ENCODE assay signal across 8 cellular contexts in genomic region chr1:34983700-34984355, GRCh38. TPM values are rescaled to one million over a fixed set of nuclear protein-coding genes. Genes with fewer than 3 reads are reported as not detected.
DNase-seq lines count a peak whose midpoint lies in the region; FAIRE-seq and TF ChIP-seq lines count a peak whose summit lies in the region.

No MANE protein-coding gene starts in this region.

- no peaks in the 10 kb centered on the region for H3K9me2 ChIP-seq in GM23248 (ENCODE audit: insufficient read depth)

- H3K27ac ChIP-seq in GM23248 (peak overlapping the region; percentile 83), skin epidermis (peak overlapping the region in 19 of 21 experiments; percentile 86 to 99 (median 93))

- in situ Hi-C loops in GM23248 (cut with MboI) = no loop called here

- peak overlapping the region; percentile 95 for H3K4me2 ChIP-seq in GM23248 (ENCODE audit: unreplicated experiment)

- DNase-seq in GM23248 (peak; percentile 11), SW480 (ENCODE audit: low spot score) (peak; percentile 8), foreskin fibroblast (no peak), RCC 7860 (ENCODE audit: low spot score) (no peak), NCI-H2029 treated with DMSO at 0.1 percent for 48 hours (lab: John Stamatoyannopoulos, UW) (no peak), activated gamma-delta T cell (lab: John Stamatoyannopoulos, UW) (no peak), middle frontal gyrus (ENCODE audit: extremely low spot score, low spot score) (no peak)

- FAIRE-seq in RCC 7860 (lab: Jason Lieb, UNC) = no peak

- H4K20me1 ChIP-seq in GM23248 (ENCODE audit: insufficient read depth) = no peaks in the 10 kb centered on the region

- H2AFZ ChIP-seq in GM23248 = peak overlapping the region; percentile 88; the same call in 1 of the 2 replicates

- no peaks in the 10 kb centered on the region for H3K27me3 ChIP-seq in GM23248 (replicated peaks; ENCODE audit: insufficient read depth)

- WGBS in GM23248 (ENCODE audit: low coverage in 1 of 2, low lambda C conversion rate in 2 of 2, missing lambda C conversion rate in 2 of 2), 2 experiments = 59 to 73% methylated on average over 4 of the region's 4 CpGs

- 0 out of 2 replicates have a peak, but pooled peaks cover 7% of the 10 kb centered on the region for H3K36me3 ChIP-seq in GM23248 (ENCODE audit: low read depth)

- peak overlapping the region; percentile 87 for H3K9ac ChIP-seq in GM23248

- H3K79me2 ChIP-seq in GM23248 (ENCODE audit: insufficient read depth) = peaks cover 62% of the 10 kb centered on the region

- H3K4me3 ChIP-seq in GM23248 (peak overlapping the region; percentile 84), foreskin fibroblast (ENCODE audit: low read depth in 1 of 2, low read length in 2 of 2) (peak overlapping the region; percentile 78 to 79), skin epidermis (peak overlapping the region; percentile 50 to 80 (median 68))

- H3F3A ChIP-seq in GM23248 (ENCODE audit: insufficient read depth) = peaks cover 23% of the 10 kb centered on the region

- H3K4me1 ChIP-seq in GM23248 (ENCODE audit: insufficient read depth) = peaks cover 29% of the 10 kb centered on the region

- TF ChIP-seq CTCF in foreskin fibroblast (IDR thresholded peaks at IDR 0.05; ENCODE audit: low read depth, low read length) = no peak

- H3K9me3 ChIP-seq in GM23248 (ENCODE audit: low read depth) = no peaks in the 10 kb centered on the region

RNA-seq across cellular contexts. Expression of gene TMEM35B, which starts 1.3 kb away (rescaled TPM):
- total RNA-seq in GM23248 (2014; rRNA removed; shearing (Covaris generic)) = 49.9 and 61.3 TPM in 2 replicates
- 104 and 114 TPM in 2 replicates for polyA plus RNA-seq in GM23248 (2016; fragmentation: Nextera tagmentation; extraction: Ambion mirVana)

RNA-seq across cellular contexts. Expression of gene ZMYM6, which starts 47.9 kb away (rescaled TPM):
- 9.4 and 18.2 TPM in 2 replicates for total RNA-seq in GM23248 (2014; rRNA removed; shearing (Covaris generic))
- polyA plus RNA-seq in GM23248 (2016; fragmentation: Nextera tagmentation; extraction: Ambion mirVana) = 12.3 and 14.5 TPM in 2 replicates

RNA-seq across cellular contexts. Expression of gene DLGAP3, which starts 54.4 kb away (rescaled TPM):
- total RNA-seq in GM23248 (2014; rRNA removed; shearing (Covaris generic)) = 0.11 TPM in 1 of 2 replicates, not detected in the other
- polyA plus RNA-seq in GM23248 (2016; fragmentation: Nextera tagmentation; extraction: Ambion mirVana) = not detected in 2 replicates

Comparison
In these comparisons a context has a peak if more than half of its experiments do, and no peak if none do; other contexts are left out.
1. DNase-seq: peak in GM23248 (single experiment) and SW480 (single experiment); none in foreskin fibroblast (0 of 2), RCC 7860 (single experiment), NCI-H2029 treated with DMSO at 0.1 percent for 48 hours (single experiment), activated gamma-delta T cell (single experiment) and middle frontal gyrus (single experiment).
2. Peak in every context shown above with its lines, with median percentiles within 50 percentile points of each other: H3K4me3 ChIP-seq.